ENCODE assay signal across 26 cellular contexts in genomic region chr12:43982544-43982943, GRCh38.
"Had no signal": no experiment of that assay in that cellular context is flagged by ENCODE, and none has a peak within 500 bp of the region (broad histone marks: within the 10 kb centered on the region; RNA-seq: fewer than 3 reads in every experiment).

No MANE protein-coding gene starts in this region.

- H3K27ac Mint-ChIP-seq: effector memory CD8-positive, alpha-beta T cell; mesothelial cell of epicardium; natural killer cell treated with Interleukin-12 subunit alpha and Interleukin-12 subunit beta and Interleukin-15 and Interleukin-18, amount 100 ng/mL, for 72 hours; progenitor cell of endocrine pancreas; stimulated activated effector memory CD8-positive, alpha-beta T cell treated with anti-CD3 and anti-CD28 coated beads, Interleukin-12 subunit alpha, Interleukin-12 subunit beta, amount 100 ng/mL, for 72 hours had no signal

- H3K9me3 Mint-ChIP-seq: stimulated activated effector memory CD8-positive, alpha-beta T cell treated with anti-CD3 and anti-CD28 coated beads, Interleukin-12 subunit alpha, Interleukin-12 subunit beta, amount 100 ng/mL, for 72 hours had no signal

- H3K27me3 ChIP-seq: gastrocnemius medialis, neutrophil, pancreas, right atrium auricular region, sigmoid colon, stomach, testis, tibial artery, upper lobe of left lung had no signal

- ATAC-seq: effector memory CD8-positive, alpha-beta T cell; gastrocnemius medialis; left lobe of liver; mucosa of descending colon; natural killer cell treated with Interleukin-12 subunit alpha and Interleukin-12 subunit beta and Interleukin-15 and Interleukin-18, amount 100 ng/mL, for 72 hours; pancreas; stimulated activated effector memory CD8-positive, alpha-beta T cell treated with anti-CD3 and anti-CD28 coated beads, Interleukin-12 subunit alpha, Interleukin-12 subunit beta, amount 100 ng/mL, for 72 hours had no signal

- H3K27ac ChIP-seq: gastrocnemius medialis, neutrophil, pancreas, right atrium auricular region, sigmoid colon, stomach, testis, tibial artery, upper lobe of left lung had no signal

- H3K4me1 ChIP-seq: gastrocnemius medialis, testis, tibial artery, upper lobe of left lung had no signal

- H3K36me3 Mint-ChIP-seq: stimulated activated effector memory CD8-positive, alpha-beta T cell treated with anti-CD3 and anti-CD28 coated beads, Interleukin-12 subunit alpha, Interleukin-12 subunit beta, amount 100 ng/mL, for 72 hours had no signal

- H3K36me3 ChIP-seq: gastrocnemius medialis, neutrophil, pancreas, right atrium auricular region, sigmoid colon, stomach, tibial artery, upper lobe of left lung had no signal

- H3K27me3 Mint-ChIP-seq: effector memory CD8-positive, alpha-beta T cell; naive B cell; natural killer cell treated with Interleukin-12 subunit alpha and Interleukin-12 subunit beta and Interleukin-15 and Interleukin-18, amount 100 ng/mL, for 72 hours; progenitor cell of endocrine pancreas had no signal

- H3K4me3 Mint-ChIP-seq: effector memory CD8-positive, alpha-beta T cell; mesothelial cell of epicardium; naive B cell; natural killer cell treated with Interleukin-12 subunit alpha and Interleukin-12 subunit beta and Interleukin-15 and Interleukin-18, amount 100 ng/mL, for 72 hours; neural crest cell; stimulated activated effector memory CD8-positive, alpha-beta T cell treated with anti-CD3 and anti-CD28 coated beads, Interleukin-12 subunit alpha, Interleukin-12 subunit beta, amount 100 ng/mL, for 72 hours had no signal

- H3K4me3 ChIP-seq: gastrocnemius medialis, lung, mucosa of descending colon, pancreas, right atrium auricular region, sigmoid colon, stomach, testis, tibial artery, upper lobe of left lung had no signal

- DNase-seq: cortex of kidney; effector memory CD8-positive, alpha-beta T cell; gastrocnemius medialis; head of caudate nucleus; kidney; mesenchymal stem cell; mucosa of descending colon; naive B cell; pancreas; sigmoid colon; stimulated activated CD4-positive, alpha-beta T cell treated with anti-CD3 and anti-CD28 coated beads, Interleukin-2, amount 100 ng/mL, for 24 hours; stimulated activated CD4-positive, alpha-beta T cell treated with anti-CD3 and anti-CD28 coated beads, Interleukin-4, amount 100 ng/mL, for 24 hours; stimulated activated naive CD4-positive, alpha-beta T cell treated with Interleukin-2 at 50 U/mL for 16 hours; stomach; testis; tibial artery; upper lobe of left lung had no signal

- H3K4me1 Mint-ChIP-seq: mesothelial cell of epicardium; naive B cell; neural crest cell; stimulated activated effector memory CD8-positive, alpha-beta T cell treated with anti-CD3 and anti-CD28 coated beads, Interleukin-12 subunit alpha, Interleukin-12 subunit beta, amount 100 ng/mL, for 72 hours had no signal

- H3K9me3 ChIP-seq: gastrocnemius medialis, neutrophil, pancreas, right atrium auricular region, testis, tibial artery had no signal
